ENCODE assay signal across 8 cellular contexts in genomic region chr12:43758728-43759563, GRCh38. TPM values are rescaled to one million over a fixed set of nuclear protein-coding genes. Genes with fewer than 3 reads are reported as not detected.
DNase-seq lines count a peak whose midpoint lies in the region; ATAC-seq and TF ChIP-seq lines count a peak whose summit lies in the region.

TSS of gene IRAK4 (plus strand) at chr12:43758951. CDS start at chr12:43768112, 9,161 bp downstream.
TSS of gene PUS7L (minus strand) at chr12:43758790. CDS start at chr12:43755245, 3,545 bp downstream.

- no peaks in the 10 kb centered on the region for H3K9me3 ChIP-seq in testis

- intact Hi-C loops in testis (cut with DNase I; ENCODE audit: low total_unique reads), result no loop called here

- DNase-seq in GM10266 (ENCODE audit: extremely low spot score), result peak; percentile 88
- DNase-seq in NCI-H1048 (lab: John Stamatoyannopoulos, UW), result peak; percentile 94
- peak; percentile 52 for DNase-seq in SKM-1 (lab: John Stamatoyannopoulos, UW; ENCODE audit: unreplicated experiment)
- DNase-seq in activated naive CD4-positive, alpha-beta T cell treated with anti-CD3 and anti-CD28 coated beads, Interleukin-2, amount 50 U/mL, for 72 hours (ENCODE audit: low spot score in 2 of 2), result peak; percentile 87 to 93
- DNase-seq in glomerular endothelial cell (ENCODE audit: extremely low read depth, low read depth, low spot score), result peak; percentile 90
- DNase-seq in omental fat pad (ENCODE audit: low spot score), result peak; percentile 91
- peak; percentile 98 for DNase-seq in testis

- peak; percentile 50 for TF ChIP-seq CTCF in GM10266 (IDR thresholded peaks at IDR 0.05; ENCODE audit: control insufficient read depth, insufficient read depth, low read depth, missing control alignments)
- no peak for TF ChIP-seq CTCF in omental fat pad (IDR thresholded peaks at IDR 0.05)
- peak in 2 of 3 experiments; percentile 22 to 46 for TF ChIP-seq CTCF in testis (IDR thresholded peaks at IDR 0.05)

- H3K9me3 Mint-ChIP-seq in activated naive CD4-positive, alpha-beta T cell treated with anti-CD3 and anti-CD28 coated beads, Interleukin-2, amount 50 U/mL, for 72 hours, result peaks cover 4 to 7% of the 10 kb centered on the region in 2 donors

- H3K4me3 ChIP-seq in testis, result peak within 1 kb of the TSS; percentile 76 to 83

- ATAC-seq in HG02588 (IDR thresholded peaks at IDR 0.05; ENCODE audit: unreplicated experiment) (peak; percentile 94), omental fat pad (ENCODE audit: low FRiP score) (peak; percentile 99)
- ATAC-seq in activated naive CD4-positive, alpha-beta T cell treated with anti-CD3 and anti-CD28 coated beads, Interleukin-2, amount 50 U/mL, for 72 hours, result peak; percentile 89 to 98

- no peaks in the 10 kb centered on the region for H3K27me3 ChIP-seq in testis

- peak within 1 kb of the TSS; percentile 97 to 99 for H3K27ac Mint-ChIP-seq in activated naive CD4-positive, alpha-beta T cell treated with anti-CD3 and anti-CD28 coated beads, Interleukin-2, amount 50 U/mL, for 72 hours

- H3K4me1 ChIP-seq in testis, result peaks cover 5% of the 10 kb centered on the region

- WGBS in testis, 2 donors, result 0% methylated on average over 11 to 54 of the region's 54 CpGs

- H3K36me3 ChIP-seq in testis (ENCODE audit: low read depth, missing control alignments), result no peaks in the 10 kb centered on the region

- peaks cover 50 to 55% of the 10 kb centered on the region in 2 donors for H3K36me3 Mint-ChIP-seq in activated naive CD4-positive, alpha-beta T cell treated with anti-CD3 and anti-CD28 coated beads, Interleukin-2, amount 50 U/mL, for 72 hours

- peak within 1 kb of the TSS; percentile 79 to 87 for H3K27ac ChIP-seq in testis

- no peak for TF ChIP-seq POLR2A in testis (IDR thresholded peaks at IDR 0.05)

RNA-seq across cellular contexts. Expression of gene IRAK4, which starts in this region (rescaled TPM):
- 10 to 100 TPM; 11.6 to 31.0 TPM for total RNA-seq in activated naive CD4-positive, alpha-beta T cell treated with anti-CD3 and anti-CD28 coated beads, Interleukin-2, amount 50 U/mL, for 72 hours
- total RNA-seq in glomerular endothelial cell (12.3 and 16.4 TPM in 2 replicates), omental fat pad (10 to 100 TPM; 17.9 to 41.9 (median 23.9) TPM), testis (10 to 100 TPM; 16.4 to 19.6 TPM)
- polyA plus RNA-seq in testis (ENCODE audit: insufficient read depth, low read depth, low replicate concordance), result 14.0 TPM

RNA-seq across cellular contexts. Expression of gene PUS7L, which starts in this region (rescaled TPM):
- total RNA-seq in activated naive CD4-positive, alpha-beta T cell treated with anti-CD3 and anti-CD28 coated beads, Interleukin-2, amount 50 U/mL, for 72 hours, result 10 to 100 TPM; 12.6 to 22.5 TPM
- total RNA-seq in glomerular endothelial cell, result 8.3 and 11.6 TPM in 2 replicates
- total RNA-seq in omental fat pad, result 1 to 10 TPM; 6.8 to 9.8 (median 7.9) TPM
- 10 to 100 TPM in 1 of 2 donors, 1 to 10 TPM in 1; 9.7 to 11.0 TPM for total RNA-seq in testis
- polyA plus RNA-seq in testis (ENCODE audit: insufficient read depth, low read depth, low replicate concordance), result 3.0 TPM

Comparison
In these comparisons a context has a peak if more than half of its experiments do, and no peak if none do; other contexts are left out.
1. Peak in every context shown above with its lines: DNase-seq, ATAC-seq, H3K4me3 ChIP-seq and H3K27ac ChIP-seq.
2. CTCF ChIP-seq: peak in GM10266 (single experiment) and testis (2 of 3); none in omental fat pad (0 of 3).